22 cellular contexts compared by ENCODE assay signal in the genomic region with DNA sequence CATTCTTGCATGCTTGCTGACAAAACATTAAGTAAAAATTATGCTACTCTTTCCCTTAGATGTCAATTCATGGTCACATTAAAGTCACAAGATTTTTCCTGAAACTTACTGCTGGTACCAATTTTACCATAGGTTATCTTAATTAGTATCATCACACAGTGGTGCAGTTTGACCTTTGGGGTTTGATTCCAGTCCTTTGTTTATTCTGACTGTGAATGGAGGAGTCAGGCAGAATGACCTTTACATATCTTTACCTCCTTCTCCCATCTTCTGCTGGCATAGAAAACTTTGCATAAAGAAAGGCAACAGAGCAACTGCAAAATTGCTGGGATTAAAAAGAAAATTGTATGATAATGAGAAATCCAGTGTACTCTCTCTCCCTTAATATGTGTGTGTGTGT.
DNase-seq lines count a peak whose midpoint lies in the region; ATAC-seq and TF ChIP-seq lines count a peak whose summit lies in the region.
"Had no signal": no experiment of that assay in that cellular context is flagged by ENCODE, and none has a peak within 500 bp of the region (broad histone marks: within the 10 kb centered on the region; RNA-seq: fewer than 3 reads in every experiment).

No MANE protein-coding gene starts in this region.

- H3K36me3 Mint-ChIP-seq in HFFc6 (ENCODE audit: low read depth) (peaks cover 28% of the 10 kb centered on the region), activated B cell treated with CpG ODN at 0.5 μM for 24 hours (ENCODE audit: low read depth) (peaks cover 27% of the 10 kb centered on the region)
- H3K36me3 Mint-ChIP-seq in stimulated activated naive B cell treated with anti-CD40 and anti-IgM and Interleukin-4, amounts not matched to agents 10 μg/mL and 1 μg/mL and 100 μg/mL, for 72 hours: peaks cover 33 to 46% of the 10 kb centered on the region in 2 donors

- DNase-seq in HFFc6 (no peak), activated B cell treated with CpG ODN at 0.5 μM for 24 hours (no peak), foreskin melanocyte (peak; percentile 24), AG08396 (ENCODE audit: low spot score) (no peak), KBM-7 (no peak), NCI-H1436 treated with DMSO at 0.1 percent for 48 hours (lab: John Stamatoyannopoulos, UW) (no peak)
- no peak for DNase-seq in stimulated activated naive B cell treated with anti-CD40 and anti-IgM and Interleukin-4, amounts not matched to agents 10 μg/mL and 1 μg/mL and 100 μg/mL, for 72 hours
- DNase-seq: activated CD4-positive, alpha-beta T cell treated with anti-CD3 and anti-CD28 coated beads, Interleukin-2, amount 50 U/mL, for 48 hours; activated naive CD4-positive, alpha-beta T cell; amygdala; CD4-positive, CD25-positive, alpha-beta regulatory T cell; glutamatergic neuron; NCI-H1105; NCI-H1930; NCI-H524 treated with DMSO at 0.1 percent for 48 hours; SHP77 treated with DMSO at 0.1 percent for 48 hours; stimulated activated CD4-positive, alpha-beta T cell treated with anti-CD3 and anti-CD28 coated beads, Interleukin-1b, Interleukin-23, amount 100 ng/mL, for 48 hours; T-helper 9 cell; upper lobe of left lung; WERI-Rb-1 had no signal

- H3K9me3 Mint-ChIP-seq in HFFc6 (peaks cover 5% of the 10 kb centered on the region; the same call in 1 of the 2 replicates), activated B cell treated with CpG ODN at 0.5 μM for 24 hours (peaks cover 5% of the 10 kb centered on the region)
- H3K9me3 Mint-ChIP-seq in stimulated activated naive B cell treated with anti-CD40 and anti-IgM and Interleukin-4, amounts not matched to agents 10 μg/mL and 1 μg/mL and 100 μg/mL, for 72 hours: peaks cover 15 to 16% of the 10 kb centered on the region in 2 donors
- H3K9me3 Mint-ChIP-seq: nephron had no signal

- CTCF ChIA-PET in activated B cell treated with CpG ODN at 0.5 μM for 24 hours (lab: Charles Lee): interaction anchor here (1.3 to 1.5 kb wide), 2 partner anchors 23 to 700 kb away, joined by 3 to 4 read pairs; no protein-coding TSS in a partner anchor

- POLR2A ChIA-PET in activated B cell treated with CpG ODN at 0.5 μM for 24 hours (lab: Charles Lee): interaction anchor here (0.6 to 3.2 kb wide), 12 partner anchors 9 to 700 kb away, joined by 3 to 27 read pairs (median 7); no protein-coding TSS in a partner anchor

- TF ChIP-seq CTCF in HFFc6 (IDR thresholded peaks at IDR 0.05) (no peak), activated B cell treated with CpG ODN at 0.5 μM for 24 hours (IDR thresholded peaks at IDR 0.05) (no peak)

- intact Hi-C loops in activated B cell treated with CpG ODN at 0.5 μM for 24 hours (cut with micrococcal nuclease): no loop called here

- no peak for ATAC-seq in activated B cell treated with CpG ODN at 0.5 μM for 24 hours (ENCODE audit: low read depth)
- ATAC-seq in stimulated activated naive B cell treated with anti-CD40 and anti-IgM and Interleukin-4, amounts not matched to agents 10 μg/mL and 1 μg/mL and 100 μg/mL, for 72 hours (replicated peaks): peak; percentile 25 to 40
- ATAC-seq: Panc1 had no signal

- H3K4me3 Mint-ChIP-seq in HFFc6: no peak overlapping the region
- H3K4me3 Mint-ChIP-seq in activated B cell treated with CpG ODN at 0.5 μM for 24 hours: no peak overlapping the region
- peak overlapping the region; percentile 19 to 39 for H3K4me3 Mint-ChIP-seq in stimulated activated naive B cell treated with anti-CD40 and anti-IgM and Interleukin-4, amounts not matched to agents 10 μg/mL and 1 μg/mL and 100 μg/mL, for 72 hours
- H3K4me3 Mint-ChIP-seq: nephron had no signal

- H3K4me1 Mint-ChIP-seq in HFFc6 (ENCODE audit: low read depth): peaks cover 46% of the 10 kb centered on the region
- peaks cover 93% of the 10 kb centered on the region for H3K4me1 Mint-ChIP-seq in activated B cell treated with CpG ODN at 0.5 μM for 24 hours
- peaks cover 54 to 83% of the 10 kb centered on the region in 2 donors for H3K4me1 Mint-ChIP-seq in stimulated activated naive B cell treated with anti-CD40 and anti-IgM and Interleukin-4, amounts not matched to agents 10 μg/mL and 1 μg/mL and 100 μg/mL, for 72 hours
- H3K4me1 Mint-ChIP-seq: nephron had no signal

- in situ Hi-C loops in KBM-7 (cut with MboI; ENCODE audit: low pct_unique_long_range_greater_than_20kb, low sequenced_read_pairs): no loop called here

- 0 out of 2 replicates have a peak overlapping the region, but pooled peaks have one; percentile 12 for H3K27ac Mint-ChIP-seq in HFFc6
- peak overlapping the region; percentile 88 for H3K27ac Mint-ChIP-seq in activated B cell treated with CpG ODN at 0.5 μM for 24 hours
- peak overlapping the region; percentile 91 for H3K27ac Mint-ChIP-seq in stimulated activated naive B cell treated with anti-CD40 and anti-IgM and Interleukin-4, amounts not matched to agents 10 μg/mL and 1 μg/mL and 100 μg/mL, for 72 hours

- H3K27me3 Mint-ChIP-seq in HFFc6 (ENCODE audit: insufficient read depth) (no peaks in the 10 kb centered on the region), activated B cell treated with CpG ODN at 0.5 μM for 24 hours (no peaks in the 10 kb centered on the region)
- no peaks in the 10 kb centered on the region for H3K27me3 Mint-ChIP-seq in stimulated activated naive B cell treated with anti-CD40 and anti-IgM and Interleukin-4, amounts not matched to agents 10 μg/mL and 1 μg/mL and 100 μg/mL, for 72 hours
- H3K27me3 Mint-ChIP-seq: CD4-positive, CD25-positive, alpha-beta regulatory T cell had no signal

Comparison
In these comparisons a context has a peak if more than half of its experiments do, and no peak if none do; other contexts are left out.
1. H3K27ac Mint-ChIP-seq: peak in every context shown above with its lines; median percentile 91 in stimulated activated naive B cell treated with anti-CD40 and anti-IgM and Interleukin-4, amounts not matched to agents 10 μg/mL and 1 μg/mL and 100 μg/mL, for 72 hours; 88 in activated B cell treated with CpG ODN at 0.5 μM for 24 hours; 12 in HFFc6.
2. H3K4me3 Mint-ChIP-seq: peak in stimulated activated naive B cell treated with anti-CD40 and anti-IgM and Interleukin-4, amounts not matched to agents 10 μg/mL and 1 μg/mL and 100 μg/mL, for 72 hours (2 of 2); none in HFFc6 (single experiment) and activated B cell treated with CpG ODN at 0.5 μM for 24 hours (single experiment).